ENCODE assay signal across 8 cellular contexts in genomic region chr14:39432179-39432618, GRCh38. TPM values are rescaled to one million over a fixed set of nuclear protein-coding genes. Genes with fewer than 3 reads are reported as not detected.
DNase-seq lines count a peak whose midpoint lies in the region; ATAC-seq, FAIRE-seq and TF ChIP-seq lines count a peak whose summit lies in the region.

A gene with protein sequence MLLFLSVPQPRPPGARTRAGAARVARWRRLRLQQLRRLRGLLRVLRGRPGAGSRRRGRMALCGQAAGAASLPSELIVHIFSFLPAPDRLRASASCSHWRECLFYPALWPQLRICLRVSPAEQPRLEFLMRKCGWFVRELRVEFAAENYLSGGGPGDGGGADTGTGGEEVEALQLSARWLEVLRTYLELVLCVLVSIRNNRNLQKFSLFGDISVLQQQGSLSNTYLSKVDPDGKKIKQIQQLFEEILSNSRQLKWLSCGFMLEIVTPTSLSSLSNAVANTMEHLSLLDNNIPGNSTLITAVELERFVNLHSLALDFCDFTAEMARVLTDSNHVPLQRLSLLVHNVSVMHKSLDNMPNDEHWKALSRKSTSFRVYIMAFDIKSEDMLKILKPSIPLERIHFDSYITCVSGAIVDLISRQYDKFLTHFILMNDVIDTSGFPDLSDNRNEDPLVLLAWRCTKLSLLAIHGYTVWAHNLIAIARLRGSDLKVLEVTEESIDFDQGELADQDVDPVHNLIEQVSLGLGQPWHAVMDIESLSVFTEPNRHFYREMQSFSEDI (minus strand): TSS chr14:39432433. CDS start chr14:39432162, 271 bp downstream.

- no peaks in the 10 kb centered on the region; the same call in 1 of the 2 replicates for H3K36me3 ChIP-seq in WERI-Rb-1
- H3K36me3 ChIP-seq in breast epithelium = no peaks in the 10 kb centered on the region
- H3K36me3 ChIP-seq in iPS-20b (ENCODE audit: insufficient read depth, low read depth, low read length) = no peaks in the 10 kb centered on the region

- H3K9me3 ChIP-seq in A549 (no peaks in the 10 kb centered on the region), WERI-Rb-1 (ENCODE audit: severe bottlenecking) (no peaks in the 10 kb centered on the region), breast epithelium (no peaks in the 10 kb centered on the region), iPS-20b (ENCODE audit: insufficient read depth, low read depth, low read length) (no peaks in the 10 kb centered on the region)

- intact Hi-C loops in breast epithelium (cut with DNase I; ENCODE audit: low total_unique reads) = no loop called here

- TF ChIP-seq CTCF in A549 (IDR thresholded peaks at IDR 0.05) (no peak), WERI-Rb-1 (IDR thresholded peaks at IDR 0.05; ENCODE audit: low read depth, low read length) (no peak), breast epithelium (IDR thresholded peaks at IDR 0.05) (peak in 1 of 3 donors; percentile 17)

- H3K4me3 ChIP-seq in A549 (peak within 1 kb of the TSS; percentile 96), WERI-Rb-1 (ENCODE audit: low read depth, low read length) (peak within 1 kb of the TSS; percentile 79), breast epithelium (peak within 1 kb of the TSS; percentile 84 to 96 (median 86)), iPS-20b (ENCODE audit: low read length) (peak within 1 kb of the TSS; percentile 93), skin epidermis (peak within 1 kb of the TSS; percentile 83 to 98 (median 93))

- H3K27me3 ChIP-seq in WERI-Rb-1 (ENCODE audit: insufficient read depth, low read depth, severe bottlenecking) = no peaks in the 10 kb centered on the region
- H3K27me3 ChIP-seq in breast epithelium = no peaks in the 10 kb centered on the region
- H3K27me3 ChIP-seq in iPS-20b (ENCODE audit: insufficient read depth, low read length) = no peaks in the 10 kb centered on the region

- peaks cover 17% of the 10 kb centered on the region; the same call in 2 of the 3 replicates for H3K4me1 ChIP-seq in A549
- H3K4me1 ChIP-seq in breast epithelium = peaks cover 2 to 4% of the 10 kb centered on the region in 2 donors
- H3K4me1 ChIP-seq in iPS-20b (ENCODE audit: insufficient read depth, low read length) = peaks cover 5% of the 10 kb centered on the region

- peak within 1 kb of the TSS; percentile 93 to 98 for H3K27ac ChIP-seq in A549
- H3K27ac ChIP-seq in WERI-Rb-1 = peak within 1 kb of the TSS; percentile 99
- peak within 1 kb of the TSS; percentile 99 for H3K27ac ChIP-seq in breast epithelium
- H3K27ac ChIP-seq in iPS-20b (ENCODE audit: low read length) = peak within 1 kb of the TSS; percentile 92
- peak within 1 kb of the TSS; percentile 95 to 100 (median 100) for H3K27ac ChIP-seq in skin epidermis

- POLR2A ChIA-PET in A549 (lab: Yijun Ruan, JAX) = interaction anchor here (0.6 to 2.9 kb wide), 10 partner anchors 10 to 1791 kb away, joined by 3 to 26 read pairs (median 6); partner anchors contain the start of genes GEMIN2, PNN, SEC23A and TRAPPC6B

- no peak for TF ChIP-seq EP300 in A549 (IDR thresholded peaks at IDR 0.05)

- TF ChIP-seq RAD21 in A549 (conservative IDR thresholded peaks at IDR 0.05 in 1 of 2, IDR thresholded peaks at IDR 0.05 in 1 of 2) = no peak

- peak within 1 kb of the TSS; percentile 90 for H3K4me2 ChIP-seq in A549

- H3K9ac ChIP-seq in iPS-20b (ENCODE audit: low read depth, low read length) = peak within 1 kb of the TSS; percentile 99

- FAIRE-seq in A549 (lab: Jason Lieb, UNC) = no peak

- CTCF ChIA-PET in A549 (lab: Yijun Ruan, JAX) = interaction anchor here (1.5 to 2.2 kb wide), 2 partner anchors 31 to 325 kb away, joined by 3 to 13 read pairs; no protein-coding TSS in a partner anchor

- TF ChIP-seq POLR2A in A549 (IDR thresholded peaks at IDR 0.05; ENCODE audit: low read length) = no peak
- TF ChIP-seq POLR2A in breast epithelium (IDR thresholded peaks at IDR 0.05) = no peak

- peak; percentile 89 to 93 for ATAC-seq in A549
- ATAC-seq in GM18873 (IDR thresholded peaks at IDR 0.05; ENCODE audit: low FRiP score, unreplicated experiment) = peak; percentile 75
- peak; percentile 79 for ATAC-seq in HG03139 (IDR thresholded peaks at IDR 0.05; ENCODE audit: unreplicated experiment)

- WGBS in A549 (ENCODE audit: missing lambda C conversion rate) = under 1% methylated on average over 23 of the region's 47 CpGs

- DNase-seq in A549 (ENCODE audit: low read depth in 1 of 2, low spot score in 1 of 2) = peak; percentile 89 to 97
- DNase-seq in NCI-H2196 treated with DMSO at 0.1 percent for 48 hours (lab: John Stamatoyannopoulos, UW; ENCODE audit: unreplicated experiment) = peak; percentile 92
- DNase-seq in WERI-Rb-1 = peak; percentile 96
- peak; percentile 94 to 96 for DNase-seq in breast epithelium (ENCODE audit: low spot score in 2 of 2)

TF ChIP-seq in A549, 52 proteins besides CTCF, POLR2A, EP300 and RAD21:
- TF ChIP-seq, protein P1, sequence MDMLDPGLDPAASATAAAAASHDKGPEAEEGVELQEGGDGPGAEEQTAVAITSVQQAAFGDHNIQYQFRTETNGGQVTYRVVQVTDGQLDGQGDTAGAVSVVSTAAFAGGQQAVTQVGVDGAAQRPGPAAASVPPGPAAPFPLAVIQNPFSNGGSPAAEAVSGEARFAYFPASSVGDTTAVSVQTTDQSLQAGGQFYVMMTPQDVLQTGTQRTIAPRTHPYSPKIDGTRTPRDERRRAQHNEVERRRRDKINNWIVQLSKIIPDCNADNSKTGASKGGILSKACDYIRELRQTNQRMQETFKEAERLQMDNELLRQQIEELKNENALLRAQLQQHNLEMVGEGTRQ (IDR thresholded peaks at IDR 0.05) = peak; percentile 80
- TF ChIP-seq, protein P2, sequence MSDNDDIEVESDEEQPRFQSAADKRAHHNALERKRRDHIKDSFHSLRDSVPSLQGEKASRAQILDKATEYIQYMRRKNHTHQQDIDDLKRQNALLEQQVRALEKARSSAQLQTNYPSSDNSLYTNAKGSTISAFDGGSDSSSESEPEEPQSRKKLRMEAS (IDR thresholded peaks at IDR 0.05) = peak; percentile 51
- peak; percentile 67; the same call in 1 of the 2 replicates for TF ChIP-seq BHLHE40 (IDR thresholded peaks at IDR 0.05; ENCODE audit: low read depth, low read length)
- TF ChIP-seq HDAC2 (IDR thresholded peaks at IDR 0.05) = no peak
- TF ChIP-seq, protein P3, sequence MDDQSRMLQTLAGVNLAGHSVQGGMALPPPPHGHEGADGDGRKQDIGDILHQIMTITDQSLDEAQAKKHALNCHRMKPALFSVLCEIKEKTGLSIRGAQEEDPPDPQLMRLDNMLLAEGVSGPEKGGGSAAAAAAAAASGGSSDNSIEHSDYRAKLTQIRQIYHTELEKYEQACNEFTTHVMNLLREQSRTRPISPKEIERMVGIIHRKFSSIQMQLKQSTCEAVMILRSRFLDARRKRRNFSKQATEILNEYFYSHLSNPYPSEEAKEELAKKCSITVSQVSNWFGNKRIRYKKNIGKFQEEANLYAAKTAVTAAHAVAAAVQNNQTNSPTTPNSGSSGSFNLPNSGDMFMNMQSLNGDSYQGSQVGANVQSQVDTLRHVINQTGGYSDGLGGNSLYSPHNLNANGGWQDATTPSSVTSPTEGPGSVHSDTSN (IDR thresholded peaks at IDR 0.05) = no peak
- TF ChIP-seq GATA3 (IDR thresholded peaks at IDR 0.05; ENCODE audit: borderline replicate concordance) = peak; percentile 82
TF ChIP-seq in A549: peak in this region for 4.

RNA-seq across cellular contexts. Expression of the gene that starts here (rescaled TPM):
- polyA plus RNA-seq in A549 (2011; rRNA removed) (10.6 and 10.8 TPM in 2 replicates), A549 (2017; fragmentation: RNase III; extraction: RNeasy Plus Mini Kit Qiagen cat#74134 plus additional on column Dnase treatment) (6.6 to 8.2 TPM (median 7.3 TPM) in 3 replicates)
- polyA plus RNA-seq in A549 (2012; cell fraction: cytosol; rRNA removed) = 5.8 and 7.3 TPM in 2 replicates
- 5.4 and 5.7 TPM in 2 replicates for polyA plus RNA-seq in A549 (2012; cell fraction: nucleus; rRNA removed)
- 6.1 and 14.1 TPM in 2 replicates for polyA minus RNA-seq in A549 (2011; rRNA and poly(A)+ RNA removed)
- total RNA-seq in breast epithelium = 10 to 100 TPM; 14.1 to 21.5 (median 15.8) TPM

Comparison
In these comparisons a context has a peak if more than half of its experiments do, and no peak if none do; other contexts are left out.
1. Peak in every context shown above with its lines: DNase-seq, ATAC-seq, H3K4me3 ChIP-seq and H3K27ac ChIP-seq.